ENCODE assay signal across 15 cellular contexts in the genomic region with DNA sequence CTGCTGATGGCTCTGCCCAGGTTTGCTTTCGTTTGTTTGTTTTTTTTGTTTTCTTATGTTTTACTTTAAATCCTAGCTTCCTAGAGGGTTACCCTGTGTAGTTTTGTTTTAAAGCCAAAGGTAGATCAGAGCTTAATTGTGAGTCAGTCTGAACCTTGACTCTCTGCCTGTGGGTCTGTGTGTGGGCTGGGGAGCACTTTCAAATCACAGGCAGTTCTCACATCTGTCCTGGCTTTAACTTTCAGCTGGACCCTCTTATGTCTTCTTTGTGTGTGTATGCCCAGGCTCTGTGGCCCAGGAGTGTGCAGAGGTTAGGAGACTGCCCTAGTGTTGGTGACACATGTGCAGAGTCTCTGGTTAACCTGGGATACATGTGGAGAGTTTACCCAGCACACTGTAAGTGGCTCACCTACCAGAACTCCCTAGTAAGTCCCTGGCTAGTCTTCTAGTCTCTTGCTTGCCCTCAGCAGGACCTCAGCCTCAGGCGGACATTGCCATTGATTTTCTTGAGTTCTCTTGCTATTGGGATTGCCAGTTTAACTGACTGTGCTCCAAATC. TPM values are rescaled to one million over a fixed set of nuclear protein-coding genes. Genes with fewer than 3 reads are reported as not detected.
A peak's percentile ranks its signal among the peaks of the same experiment; 100 is the strongest.
DNase-seq lines count a peak whose midpoint lies in the region; ATAC-seq, FAIRE-seq and TF ChIP-seq lines count a peak whose summit lies in the region.
"Had no signal": no experiment of that assay in that cellular context is flagged by ENCODE, and none has a peak within 500 bp of the region (broad histone marks: within the 10 kb centered on the region; RNA-seq: fewer than 3 reads in every experiment).

No MANE protein-coding gene starts in this region.

- no peaks in the 10 kb centered on the region for H3K27me3 ChIP-seq in liver (ENCODE audit: control insufficient read depth in 4 of 4, insufficient read depth in 4 of 4, low read length in 3 of 4)

- no peak for DNase-seq in GM19239 (ENCODE audit: insufficient read length, low spot score)
- no peak for DNase-seq in HFFc6
- no peak for DNase-seq in activated naive CD8-positive, alpha-beta T cell treated with anti-CD3 and anti-CD28 coated beads for 36 hours
- no peak for DNase-seq in NCI-H446 (lab: John Stamatoyannopoulos, UW)
- no peak for DNase-seq in OCI-M1 (lab: John Stamatoyannopoulos, UW)
- DNase-seq: activated CD4-positive, CD25-positive, alpha-beta regulatory T cell; C1 segment of cervical spinal cord; DMS79; NCI-H774; nephron progenitor cell; stimulated activated CD4-positive, alpha-beta T cell treated with anti-CD3 and anti-CD28 coated beads, Interleukin-15, amount 100 ng/mL, for 24 hours; substantia nigra had no signal

- H3K27me3 Mint-ChIP-seq in HFFc6 (ENCODE audit: insufficient read depth): no peaks in the 10 kb centered on the region
- no peaks in the 10 kb centered on the region for H3K27me3 Mint-ChIP-seq in activated naive CD8-positive, alpha-beta T cell treated with anti-CD3 and anti-CD28 coated beads for 36 hours

- no peak overlapping the region for H3K4me3 ChIP-seq in liver (ENCODE audit: low read depth in 1 of 3, low read length in 3 of 3)
- H3K4me3 ChIP-seq: lung had no signal

- H3K9ac ChIP-seq in liver (ENCODE audit: low read depth in 1 of 2, low read length in 2 of 2): no peak overlapping the region

- H3K27ac Mint-ChIP-seq in HFFc6: peak overlapping the region; percentile 1; the same call in 1 of the 2 replicates
- H3K27ac Mint-ChIP-seq in activated naive CD8-positive, alpha-beta T cell treated with anti-CD3 and anti-CD28 coated beads for 36 hours: peak overlapping the region; percentile 22
- H3K27ac Mint-ChIP-seq: nephron progenitor cell had no signal

- peaks cover 2 to 23% (median 14%) of the 10 kb centered on the region in 4 donors for H3K4me1 ChIP-seq in liver (ENCODE audit: control insufficient read depth in 4 of 4, insufficient read depth in 4 of 4, low read length in 3 of 4)

- H3K36me3 Mint-ChIP-seq in HFFc6 (ENCODE audit: low read depth): peaks cover 27% of the 10 kb centered on the region
- peaks cover 69% of the 10 kb centered on the region for H3K36me3 Mint-ChIP-seq in activated naive CD8-positive, alpha-beta T cell treated with anti-CD3 and anti-CD28 coated beads for 36 hours

- no peak overlapping the region for H3K4me3 Mint-ChIP-seq in HFFc6
- H3K4me3 Mint-ChIP-seq in activated naive CD8-positive, alpha-beta T cell treated with anti-CD3 and anti-CD28 coated beads for 36 hours: no peak overlapping the region
- H3K4me3 Mint-ChIP-seq: nephron progenitor cell had no signal

- H3K27ac ChIP-seq in liver (ENCODE audit: low read depth in 1 of 2, low read length in 2 of 2): peak overlapping the region in 1 of 2 donors; percentile 6

- H3K9me3 Mint-ChIP-seq in HFFc6: peaks cover 10% of the 10 kb centered on the region; the same call in 1 of the 2 replicates
- H3K9me3 Mint-ChIP-seq in activated naive CD8-positive, alpha-beta T cell treated with anti-CD3 and anti-CD28 coated beads for 36 hours: peaks cover 20% of the 10 kb centered on the region

- FAIRE-seq in GM19239 (lab: Jason Lieb, UNC): peak; percentile 39

- H3K9me3 ChIP-seq in liver (ENCODE audit: control insufficient read depth in 4 of 4, low read length in 3 of 4): no peaks in the 10 kb centered on the region

- peaks cover 43% of the 10 kb centered on the region for H3K4me1 Mint-ChIP-seq in HFFc6 (ENCODE audit: low read depth)
- peaks cover 49% of the 10 kb centered on the region for H3K4me1 Mint-ChIP-seq in activated naive CD8-positive, alpha-beta T cell treated with anti-CD3 and anti-CD28 coated beads for 36 hours

- peaks cover 0 to 9% (median under 1%) of the 10 kb centered on the region in 4 donors for H3K36me3 ChIP-seq in liver (ENCODE audit: control insufficient read depth in 4 of 4, insufficient read depth in 3 of 4, low read depth in 1 of 4, low read length in 3 of 4)

- TF ChIP-seq RAD21 in liver (IDR thresholded peaks at IDR 0.05): no peak

- ATAC-seq in GM21367 (IDR thresholded peaks at IDR 0.05; ENCODE audit: unreplicated experiment): no peak

- 42% methylated on average over 2 of the region's 2 CpGs for WGBS in liver

- TF ChIP-seq CTCF in HFFc6 (IDR thresholded peaks at IDR 0.05) (no peak), liver (IDR thresholded peaks at IDR 0.05; ENCODE audit: low read depth, low read length, missing input control) (no peak)

TF ChIP-seq in liver, 16 proteins besides CTCF, POLR2A, EP300 and RAD21:
- TF ChIP-seq JUND (IDR thresholded peaks at IDR 0.05) (peak in 1 of 2 donors; percentile 15), FOXA1 (IDR thresholded peaks at IDR 0.05) (no peak), HNF4A (conservative IDR thresholded peaks at IDR 0.05) (peak; percentile 23 to 38), RXRA (IDR thresholded peaks at IDR 0.05) (peak in 1 of 2 donors; percentile 9)

RNA-seq across cellular contexts. Expression of a gene that starts 19.0 kb away (rescaled TPM):
- 10 to 100 TPM; 10.3 to 19.9 (median 11.8) TPM for total RNA-seq in HFFc6 (2021; fragmentation: NEBNext Ultra II Directional; extraction: Animal tissue kit (Norgen Biotek cat#: 25700))
- 10 to 100 TPM; 33.9 to 41.9 TPM for total RNA-seq in activated naive CD8-positive, alpha-beta T cell treated with anti-CD3 and anti-CD28 coated beads for 36 hours
- total RNA-seq in liver: 10 to 100 TPM in 1 of 2 donors, 1 to 10 TPM in 1; 6.0 to 27.2 TPM
- polyA plus RNA-seq in liver: 1 to 10 TPM; 2.7 to 6.3 TPM
